Comparison of ENCODE assay signal across 21 cellular contexts in genomic region chr19:52444506-52444905, GRCh38. TPM values are rescaled to one million over a fixed set of nuclear protein-coding genes. Genes with fewer than 3 reads are reported as not detected.
DNase-seq lines count a peak whose midpoint lies in the region; ATAC-seq and TF ChIP-seq lines count a peak whose summit lies in the region.
"Had no signal": no experiment of that assay in that cellular context is flagged by ENCODE, and none has a peak within 500 bp of the region (broad histone marks: within the 10 kb centered on the region; RNA-seq: fewer than 3 reads in every experiment).

No MANE protein-coding gene starts in this region.

- H3K27me3 ChIP-seq in WERI-Rb-1 (ENCODE audit: insufficient read depth, low read depth, severe bottlenecking), result no peaks in the 10 kb centered on the region
- H3K27me3 ChIP-seq: BLaER1 treated with 17β-estradiol and CSF1 and Interleukin-3, amounts not matched to agents 10 nM and 100 nM had no signal

- TF ChIP-seq CTCF in WERI-Rb-1 (IDR thresholded peaks at IDR 0.05; ENCODE audit: low read depth, low read length), result no peak

- H3K36me3 ChIP-seq in WERI-Rb-1, result no peaks in the 10 kb centered on the region

- peak overlapping the region; percentile 91 for H3K27ac ChIP-seq in WERI-Rb-1
- H3K27ac ChIP-seq: 22Rv1; A549; BLaER1 treated with 17β-estradiol and CSF1 and Interleukin-3, amounts not matched to agents 10 nM and 100 nM; C4-2B had no signal

- peak; percentile 37 for DNase-seq in NCI-H82 (lab: John Stamatoyannopoulos, UW)
- no peak for DNase-seq in NCI-H82 treated with DMSO at 0.1 percent for 48 hours (lab: John Stamatoyannopoulos, UW; ENCODE audit: unreplicated experiment)
- peak; percentile 7 for DNase-seq in ELF-1 (ENCODE audit: low read depth, low spot score)
- DNase-seq in WERI-Rb-1, result peak; percentile 87
- DNase-seq in HT-29 (ENCODE audit: low spot score), result no peak
- DNase-seq: AML-193; Caco-2; Calu3; CD4-positive, alpha-beta T cell; CD8-positive, alpha-beta T cell; DMS79 treated with DMSO at 0.1 percent for 48 hours; GDM1 had no signal

- ATAC-seq in HG03460 (IDR thresholded peaks at IDR 0.05; ENCODE audit: unreplicated experiment), result no peak
- ATAC-seq: A549; CD8-positive, alpha-beta T cell; GM12878 had no signal

- H3K9me3 ChIP-seq in WERI-Rb-1 (ENCODE audit: severe bottlenecking), result peaks cover 5% of the 10 kb centered on the region

- no peak overlapping the region for H3K4me3 ChIP-seq in WERI-Rb-1 (ENCODE audit: low read depth, low read length)
- H3K4me3 ChIP-seq: A549, GM12878 had no signal

RNA-seq across cellular contexts. Expression of gene ZNF578, which starts 8.8 kb away (rescaled TPM):
- total RNA-seq in HT-29 (2014; rRNA removed; shearing (Covaris generic)), result not detected in 2 replicates
- total RNA-seq: A172, Caco-2, Calu3, G401 had no signal

RNA-seq across cellular contexts. Expression of gene ZNF534, which starts 15.6 kb away (rescaled TPM):
- total RNA-seq in HT-29 (2014; rRNA removed; shearing (Covaris generic)), result not detected in 2 replicates
- total RNA-seq: A172; B cell; Caco-2; Calu3; CD4-positive, alpha-beta T cell; CD8-positive, alpha-beta T cell; G401; GM12878 had no signal

RNA-seq across cellular contexts. Expression of gene ZNF528, which starts 46.9 kb away (rescaled TPM):
- not detected in 2 replicates for total RNA-seq in HT-29 (2014; rRNA removed; shearing (Covaris generic))
- total RNA-seq: Calu3, G401 had no signal

Comparison
In these comparisons a context has a peak if more than half of its experiments do, and no peak if none do; other contexts are left out.
1. DNase-seq: peak in NCI-H82 (single experiment), ELF-1 (single experiment) and WERI-Rb-1 (single experiment); none in NCI-H82 treated with DMSO at 0.1 percent for 48 hours (single experiment) and HT-29 (single experiment).